8 cellular contexts compared by ENCODE assay signal in the genomic region with DNA sequence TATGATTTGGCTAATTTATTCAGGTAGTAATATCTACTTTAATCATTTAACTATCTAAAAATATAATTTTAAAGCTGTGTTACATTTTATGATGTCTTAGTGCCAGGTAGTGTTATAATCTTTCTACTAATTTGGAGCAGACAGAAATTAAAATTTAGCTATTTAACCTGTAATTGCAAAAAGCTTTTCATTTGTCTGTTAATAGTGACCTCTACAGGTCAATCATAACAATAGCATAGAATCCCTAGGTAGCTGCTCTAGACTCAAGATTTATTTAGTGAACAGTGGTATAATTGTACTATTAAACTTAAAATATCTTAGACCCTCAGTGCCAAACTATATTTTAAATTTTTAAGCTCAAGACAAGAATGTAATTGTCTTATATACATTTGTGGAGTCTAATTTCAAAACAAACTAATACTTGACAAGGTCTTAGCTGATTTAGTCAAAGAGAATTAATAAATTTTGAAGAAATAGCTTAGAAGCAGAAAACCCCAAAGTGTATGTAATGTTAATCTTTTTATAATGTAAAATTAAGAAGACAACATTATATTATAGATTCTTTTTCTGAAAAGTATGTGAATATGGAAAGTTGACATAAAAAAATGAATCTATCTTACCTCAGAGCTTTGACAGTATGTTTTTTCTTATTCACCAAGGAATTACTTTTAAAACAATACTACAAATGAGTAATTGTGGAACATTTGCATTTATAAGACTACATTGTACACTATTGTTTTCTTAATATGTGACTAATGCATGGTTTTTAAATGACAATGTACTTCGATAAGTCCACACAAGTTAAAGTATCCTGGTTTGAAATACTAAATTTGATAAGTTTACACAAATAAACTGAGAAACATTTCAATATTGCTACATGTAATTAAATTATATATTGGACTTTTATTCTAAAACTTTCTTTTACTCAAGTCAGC.
DNase-seq lines count a peak whose midpoint lies in the region; ATAC-seq and TF ChIP-seq lines count a peak whose summit lies in the region.

No MANE protein-coding gene starts in this region.

- H3K4me1 ChIP-seq in parathyroid adenoma, result no peaks in the 10 kb centered on the region

- H3K27me3 ChIP-seq in parathyroid adenoma (ENCODE audit: control insufficient read depth, insufficient read depth, low read length), result no peaks in the 10 kb centered on the region

- H3K9ac ChIP-seq in parathyroid adenoma, result no peak overlapping the region

- H3K4me3 ChIP-seq in choroid plexus epithelial cell (ENCODE audit: low read depth, low read length) (no peak overlapping the region), parathyroid adenoma (ENCODE audit: low read depth, low read length) (no peak overlapping the region)

- H3K79me2 ChIP-seq in parathyroid adenoma, result no peaks in the 10 kb centered on the region

- TF ChIP-seq CTCF in choroid plexus epithelial cell (conservative IDR thresholded peaks at IDR 0.05; ENCODE audit: low read depth, low read length) (peak; percentile 54), parathyroid adenoma (IDR thresholded peaks at IDR 0.05) (peak; percentile 26)

- peak; percentile 9 for DNase-seq in D341Med (ENCODE audit: low spot score)
- peak; percentile 5 for DNase-seq in NCI-H1417 treated with DMSO at 0.1 percent for 48 hours (lab: John Stamatoyannopoulos, UW)
- peak; percentile 66 for DNase-seq in choroid plexus epithelial cell (ENCODE audit: low read depth)
- no peak for DNase-seq in GDM1 (lab: John Stamatoyannopoulos, UW)
- no peak for DNase-seq in stimulated activated CD4-positive, alpha-beta T cell treated with anti-CD3 and anti-CD28 coated beads, Interleukin-15, amount 100 ng/mL, for 24 hours

- H3K9me3 ChIP-seq in parathyroid adenoma (ENCODE audit: control insufficient read depth, low read length), result no peaks in the 10 kb centered on the region

- H3K4me2 ChIP-seq in parathyroid adenoma (ENCODE audit: low read length), result no peak overlapping the region

- H2AFZ ChIP-seq in parathyroid adenoma, result no peak overlapping the region

- no peaks in the 10 kb centered on the region for H3K36me3 ChIP-seq in parathyroid adenoma (ENCODE audit: control insufficient read depth, insufficient read depth, low read length)

- ATAC-seq in GM21390 (IDR thresholded peaks at IDR 0.05; ENCODE audit: unreplicated experiment) (peak; percentile 70), GM18520 (IDR thresholded peaks at IDR 0.05; ENCODE audit: unreplicated experiment) (no peak)

- H3K27ac ChIP-seq in parathyroid adenoma, result no peak overlapping the region

Comparison
In these comparisons a context has a peak if more than half of its experiments do, and no peak if none do; other contexts are left out.
1. DNase-seq: peak in D341Med (single experiment), NCI-H1417 treated with DMSO at 0.1 percent for 48 hours (single experiment) and choroid plexus epithelial cell (single experiment); none in GDM1 (single experiment) and stimulated activated CD4-positive, alpha-beta T cell treated with anti-CD3 and anti-CD28 coated beads, Interleukin-15, amount 100 ng/mL, for 24 hours (single experiment).